ENCODE assay signal across 1 cellular context in the genomic region with DNA sequence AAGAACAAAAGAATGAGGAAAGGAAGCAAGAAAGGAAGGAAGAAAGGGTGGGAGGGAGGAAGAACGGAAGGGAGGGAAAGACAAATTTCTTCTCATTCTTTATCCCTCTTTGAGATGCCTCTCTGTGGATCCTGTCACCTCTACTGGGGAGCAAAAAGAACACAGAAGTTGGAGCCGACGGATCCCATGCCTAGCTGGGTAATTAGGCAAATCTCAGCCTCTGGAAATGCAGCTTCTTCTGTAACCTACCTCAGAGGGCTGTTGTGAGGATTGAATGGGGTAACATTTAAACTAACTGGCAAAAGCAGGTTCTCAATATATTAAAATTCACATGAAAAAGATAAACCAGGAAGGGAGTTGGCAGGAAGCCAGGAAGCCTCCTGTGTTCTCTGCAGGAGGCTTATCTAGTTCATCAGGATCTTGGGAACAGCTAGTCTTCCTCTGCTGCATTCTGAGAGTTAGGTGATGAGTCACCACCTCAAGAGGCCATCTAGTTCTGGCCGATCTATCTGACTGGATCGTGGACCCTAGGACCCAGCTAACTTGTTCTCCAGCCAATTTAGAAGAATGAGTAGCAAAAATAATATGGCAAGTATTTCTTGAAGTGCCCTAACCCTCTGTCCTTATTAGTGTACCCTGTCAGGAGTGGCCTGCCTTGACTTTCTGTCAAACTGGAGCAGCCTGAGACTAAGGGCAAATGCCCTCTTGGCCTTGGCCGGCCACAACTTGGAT.
TF ChIP-seq lines count a peak whose summit lies in the region.

No MANE protein-coding gene starts in this region.

TF ChIP-seq in HEK293, 187 proteins besides CTCF, POLR2A, EP300 and RAD21 (continued from another document and continues in another):
- TF ChIP-seq ZNF18 (tag by site-specific recombination; IDR thresholded peaks at IDR 0.05) (no peak), ZNF114 (tag by site-specific recombination; IDR thresholded peaks at IDR 0.05) (no peak), ZIC2 (tag by site-specific recombination; IDR thresholded peaks at IDR 0.05) (peak; percentile 54), ZNF529 (tag by site-specific recombination; IDR thresholded peaks at IDR 0.05; ENCODE audit: insufficient replicate concordance) (peak; percentile 53), IKZF3 (tag by site-specific recombination; IDR thresholded peaks at IDR 0.05) (peak; percentile 67; the same call in 1 of the 2 replicates), ZNF214 (tag by site-specific recombination; IDR thresholded peaks at IDR 0.05; ENCODE audit: borderline replicate concordance) (peak; percentile 67; the same call in 1 of the 2 replicates), ZBTB48 (tag by site-specific recombination; IDR thresholded peaks at IDR 0.05) (no peak), BCL11B (tag by site-specific recombination; IDR thresholded peaks at IDR 0.05; ENCODE audit: low read depth) (no peak), ZSCAN4 (tag by site-specific recombination; IDR thresholded peaks at IDR 0.05) (no peak), ZNF394 (tag by site-specific recombination; IDR thresholded peaks at IDR 0.05; ENCODE audit: borderline replicate concordance) (peak; percentile 11; the same call in 1 of the 2 replicates), GLIS1 (tag by site-specific recombination; IDR thresholded peaks at IDR 0.05) (peak; percentile 90), ZNF155 (tag by site-specific recombination; IDR thresholded peaks at IDR 0.05) (no peak), ZNF843 (tag by site-specific recombination; IDR thresholded peaks at IDR 0.05) (no peak), ZNF571 (tag by site-specific recombination; IDR thresholded peaks at IDR 0.05) (no peak), ZNF561 (tag by site-specific recombination; IDR thresholded peaks at IDR 0.05; ENCODE audit: borderline replicate concordance) (peak; percentile 65; the same call in 1 of the 2 replicates), SCRT2 (tag by site-specific recombination; IDR thresholded peaks at IDR 0.05) (no peak), ZNF621 (tag by site-specific recombination; IDR thresholded peaks at IDR 0.05) (no peak), ZNF555 (tag by site-specific recombination; conservative IDR thresholded peaks at IDR 0.05) (no peak), TSHZ1 (tag by site-specific recombination; IDR thresholded peaks at IDR 0.05; ENCODE audit: borderline replicate concordance) (peak; percentile 36; the same call in 1 of the 2 replicates), ZNF423 (tag by site-specific recombination; IDR thresholded peaks at IDR 0.05) (no peak)
- TF ChIP-seq, protein P1, sequence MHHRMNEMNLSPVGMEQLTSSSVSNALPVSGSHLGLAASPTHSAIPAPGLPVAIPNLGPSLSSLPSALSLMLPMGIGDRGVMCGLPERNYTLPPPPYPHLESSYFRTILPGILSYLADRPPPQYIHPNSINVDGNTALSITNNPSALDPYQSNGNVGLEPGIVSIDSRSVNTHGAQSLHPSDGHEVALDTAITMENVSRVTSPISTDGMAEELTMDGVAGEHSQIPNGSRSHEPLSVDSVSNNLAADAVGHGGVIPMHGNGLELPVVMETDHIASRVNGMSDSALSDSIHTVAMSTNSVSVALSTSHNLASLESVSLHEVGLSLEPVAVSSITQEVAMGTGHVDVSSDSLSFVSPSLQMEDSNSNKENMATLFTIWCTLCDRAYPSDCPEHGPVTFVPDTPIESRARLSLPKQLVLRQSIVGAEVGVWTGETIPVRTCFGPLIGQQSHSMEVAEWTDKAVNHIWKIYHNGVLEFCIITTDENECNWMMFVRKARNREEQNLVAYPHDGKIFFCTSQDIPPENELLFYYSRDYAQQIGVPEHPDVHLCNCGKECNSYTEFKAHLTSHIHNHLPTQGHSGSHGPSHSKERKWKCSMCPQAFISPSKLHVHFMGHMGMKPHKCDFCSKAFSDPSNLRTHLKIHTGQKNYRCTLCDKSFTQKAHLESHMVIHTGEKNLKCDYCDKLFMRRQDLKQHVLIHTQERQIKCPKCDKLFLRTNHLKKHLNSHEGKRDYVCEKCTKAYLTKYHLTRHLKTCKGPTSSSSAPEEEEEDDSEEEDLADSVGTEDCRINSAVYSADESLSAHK (tag by site-specific recombination; IDR thresholded peaks at IDR 0.05): no peak
- TF ChIP-seq, protein P2, sequence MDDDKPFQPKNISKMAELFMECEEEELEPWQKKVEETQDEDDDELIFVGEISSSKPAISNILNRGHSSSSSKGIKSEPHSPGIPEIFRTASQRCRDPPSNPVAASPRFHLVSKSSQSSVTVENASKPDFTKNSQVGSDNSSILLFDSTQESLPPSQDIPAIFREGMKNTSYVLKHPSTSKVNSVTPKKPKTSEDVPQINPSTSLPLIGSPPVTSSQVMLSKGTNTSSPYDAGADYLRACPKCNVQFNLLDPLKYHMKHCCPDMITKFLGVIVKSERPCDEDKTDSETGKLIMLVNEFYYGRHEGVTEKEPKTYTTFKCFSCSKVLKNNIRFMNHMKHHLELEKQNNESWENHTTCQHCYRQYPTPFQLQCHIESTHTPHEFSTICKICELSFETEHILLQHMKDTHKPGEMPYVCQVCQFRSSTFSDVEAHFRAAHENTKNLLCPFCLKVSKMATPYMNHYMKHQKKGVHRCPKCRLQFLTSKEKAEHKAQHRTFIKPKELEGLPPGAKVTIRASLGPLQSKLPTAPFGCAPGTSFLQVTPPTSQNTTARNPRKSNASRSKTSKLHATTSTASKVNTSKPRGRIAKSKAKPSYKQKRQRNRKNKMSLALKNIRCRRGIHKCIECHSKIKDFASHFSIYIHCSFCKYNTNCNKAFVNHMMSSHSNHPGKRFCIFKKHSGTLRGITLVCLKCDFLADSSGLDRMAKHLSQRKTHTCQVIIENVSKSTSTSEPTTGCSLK (tag by site-specific recombination; IDR thresholded peaks at IDR 0.05): no peak
- TF ChIP-seq, protein P3, sequence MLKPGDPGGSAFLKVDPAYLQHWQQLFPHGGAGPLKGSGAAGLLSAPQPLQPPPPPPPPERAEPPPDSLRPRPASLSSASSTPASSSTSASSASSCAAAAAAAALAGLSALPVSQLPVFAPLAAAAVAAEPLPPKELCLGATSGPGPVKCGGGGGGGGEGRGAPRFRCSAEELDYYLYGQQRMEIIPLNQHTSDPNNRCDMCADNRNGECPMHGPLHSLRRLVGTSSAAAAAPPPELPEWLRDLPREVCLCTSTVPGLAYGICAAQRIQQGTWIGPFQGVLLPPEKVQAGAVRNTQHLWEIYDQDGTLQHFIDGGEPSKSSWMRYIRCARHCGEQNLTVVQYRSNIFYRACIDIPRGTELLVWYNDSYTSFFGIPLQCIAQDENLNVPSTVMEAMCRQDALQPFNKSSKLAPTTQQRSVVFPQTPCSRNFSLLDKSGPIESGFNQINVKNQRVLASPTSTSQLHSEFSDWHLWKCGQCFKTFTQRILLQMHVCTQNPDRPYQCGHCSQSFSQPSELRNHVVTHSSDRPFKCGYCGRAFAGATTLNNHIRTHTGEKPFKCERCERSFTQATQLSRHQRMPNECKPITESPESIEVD (tag by site-specific recombination; IDR thresholded peaks at IDR 0.05): peak; percentile 22; the same call in 1 of the 2 replicates
- TF ChIP-seq, protein P4, sequence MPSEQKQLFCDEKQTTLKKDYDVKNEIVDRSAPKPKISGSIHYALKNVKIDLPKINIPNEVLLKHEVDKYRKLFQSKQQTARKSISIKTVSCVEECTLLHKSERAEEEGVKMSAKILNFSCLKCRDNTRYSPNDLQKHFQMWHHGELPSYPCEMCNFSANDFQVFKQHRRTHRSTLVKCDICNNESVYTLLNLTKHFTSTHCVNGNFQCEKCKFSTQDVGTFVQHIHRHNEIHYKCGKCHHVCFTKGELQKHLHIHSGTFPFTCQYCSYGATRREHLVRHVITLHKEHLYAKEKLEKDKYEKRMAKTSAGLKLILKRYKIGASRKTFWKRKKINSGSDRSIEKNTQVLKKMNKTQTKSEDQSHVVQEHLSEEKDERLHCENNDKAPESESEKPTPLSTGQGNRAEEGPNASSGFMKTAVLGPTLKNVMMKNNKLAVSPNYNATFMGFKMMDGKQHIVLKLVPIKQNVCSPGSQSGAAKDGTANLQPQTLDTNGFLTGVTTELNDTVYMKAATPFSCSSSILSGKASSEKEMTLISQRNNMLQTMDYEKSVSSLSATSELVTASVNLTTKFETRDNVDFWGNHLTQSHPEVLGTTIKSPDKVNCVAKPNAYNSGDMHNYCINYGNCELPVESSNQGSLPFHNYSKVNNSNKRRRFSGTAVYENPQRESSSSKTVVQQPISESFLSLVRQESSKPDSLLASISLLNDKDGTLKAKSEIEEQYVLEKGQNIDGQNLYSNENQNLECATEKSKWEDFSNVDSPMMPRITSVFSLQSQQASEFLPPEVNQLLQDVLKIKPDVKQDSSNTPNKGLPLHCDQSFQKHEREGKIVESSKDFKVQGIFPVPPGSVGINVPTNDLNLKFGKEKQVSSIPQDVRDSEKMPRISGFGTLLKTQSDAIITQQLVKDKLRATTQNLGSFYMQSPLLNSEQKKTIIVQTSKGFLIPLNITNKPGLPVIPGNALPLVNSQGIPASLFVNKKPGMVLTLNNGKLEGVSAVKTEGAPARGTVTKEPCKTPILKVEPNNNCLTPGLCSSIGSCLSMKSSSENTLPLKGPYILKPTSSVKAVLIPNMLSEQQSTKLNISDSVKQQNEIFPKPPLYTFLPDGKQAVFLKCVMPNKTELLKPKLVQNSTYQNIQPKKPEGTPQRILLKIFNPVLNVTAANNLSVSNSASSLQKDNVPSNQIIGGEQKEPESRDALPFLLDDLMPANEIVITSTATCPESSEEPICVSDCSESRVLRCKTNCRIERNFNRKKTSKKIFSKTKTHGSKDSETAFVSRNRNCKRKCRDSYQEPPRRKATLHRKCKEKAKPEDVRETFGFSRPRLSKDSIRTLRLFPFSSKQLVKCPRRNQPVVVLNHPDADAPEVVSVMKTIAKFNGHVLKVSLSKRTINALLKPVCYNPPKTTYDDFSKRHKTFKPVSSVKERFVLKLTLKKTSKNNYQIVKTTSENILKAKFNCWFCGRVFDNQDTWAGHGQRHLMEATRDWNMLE (tag by site-specific recombination; conservative IDR thresholded peaks at IDR 0.05; ENCODE audit: low read depth): 0 out of 2 replicates have a peak, but pooled peaks have one; percentile 22
- TF ChIP-seq, protein P5, sequence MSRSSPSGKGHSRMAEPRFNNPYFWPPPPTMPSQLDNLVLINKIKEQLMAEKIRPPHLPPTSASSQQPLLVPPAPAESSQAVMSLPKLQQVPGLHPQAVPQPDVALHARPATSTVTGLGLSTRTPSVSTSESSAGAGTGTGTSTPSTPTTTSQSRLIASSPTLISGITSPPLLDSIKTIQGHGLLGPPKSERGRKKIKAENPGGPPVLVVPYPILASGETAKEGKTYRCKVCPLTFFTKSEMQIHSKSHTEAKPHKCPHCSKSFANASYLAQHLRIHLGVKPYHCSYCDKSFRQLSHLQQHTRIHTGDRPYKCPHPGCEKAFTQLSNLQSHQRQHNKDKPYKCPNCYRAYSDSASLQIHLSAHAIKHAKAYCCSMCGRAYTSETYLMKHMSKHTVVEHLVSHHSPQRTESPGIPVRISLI (tag by site-specific recombination; IDR thresholded peaks at IDR 0.05): no peak
- TF ChIP-seq, protein P6, sequence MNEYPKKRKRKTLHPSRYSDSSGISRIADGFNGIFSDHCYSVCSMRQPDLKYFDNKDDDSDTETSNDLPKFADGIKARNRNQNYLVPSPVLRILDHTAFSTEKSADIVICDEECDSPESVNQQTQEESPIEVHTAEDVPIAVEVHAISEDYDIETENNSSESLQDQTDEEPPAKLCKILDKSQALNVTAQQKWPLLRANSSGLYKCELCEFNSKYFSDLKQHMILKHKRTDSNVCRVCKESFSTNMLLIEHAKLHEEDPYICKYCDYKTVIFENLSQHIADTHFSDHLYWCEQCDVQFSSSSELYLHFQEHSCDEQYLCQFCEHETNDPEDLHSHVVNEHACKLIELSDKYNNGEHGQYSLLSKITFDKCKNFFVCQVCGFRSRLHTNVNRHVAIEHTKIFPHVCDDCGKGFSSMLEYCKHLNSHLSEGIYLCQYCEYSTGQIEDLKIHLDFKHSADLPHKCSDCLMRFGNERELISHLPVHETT (tag by site-specific recombination; IDR thresholded peaks at IDR 0.05): 0 out of 2 replicates have a peak, but pooled peaks have one; percentile 32
